In the genomic region with DNA sequence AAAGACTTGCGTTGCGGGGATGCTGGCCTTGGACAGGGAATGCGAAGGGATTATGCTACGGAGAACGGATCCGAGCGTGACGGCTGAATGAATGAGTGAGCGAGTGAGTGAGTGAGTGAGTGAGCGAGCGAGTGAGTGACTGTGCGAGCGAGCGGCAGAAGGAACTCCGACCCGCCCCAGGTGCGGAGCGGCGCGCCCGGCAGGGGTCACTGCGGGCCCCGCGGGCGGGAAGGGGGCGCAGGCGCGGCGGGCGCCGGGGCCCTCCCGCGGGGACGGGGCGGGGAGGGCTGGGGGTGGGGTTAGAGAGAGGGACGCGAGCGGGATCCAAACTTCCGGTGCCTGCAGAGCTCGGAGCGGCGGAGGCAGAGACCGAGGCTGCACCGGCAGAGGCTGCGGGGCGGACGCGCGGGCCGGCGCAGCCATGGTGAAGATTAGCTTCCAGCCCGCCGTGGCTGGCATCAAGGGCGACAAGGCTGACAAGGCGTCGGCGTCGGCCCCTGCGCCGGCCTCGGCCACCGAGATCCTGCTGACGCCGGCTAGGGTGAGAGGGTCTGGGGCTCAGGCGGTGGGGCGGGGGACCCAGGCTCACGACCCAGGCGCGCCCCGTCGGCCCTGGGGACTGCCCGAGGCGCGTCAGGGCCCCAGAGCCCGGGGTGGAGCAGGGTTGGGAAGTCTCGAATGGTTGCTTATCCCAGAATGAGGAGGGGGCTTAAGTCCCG, we compare ENCODE assay signal across 8 cellular contexts. TPM values are rescaled to one million over a fixed set of nuclear protein-coding genes. Genes with fewer than 3 reads are reported as not detected.
DNase-seq lines count a peak whose midpoint lies in the region; ATAC-seq, FAIRE-seq and TF ChIP-seq lines count a peak whose summit lies in the region.

A gene with protein sequence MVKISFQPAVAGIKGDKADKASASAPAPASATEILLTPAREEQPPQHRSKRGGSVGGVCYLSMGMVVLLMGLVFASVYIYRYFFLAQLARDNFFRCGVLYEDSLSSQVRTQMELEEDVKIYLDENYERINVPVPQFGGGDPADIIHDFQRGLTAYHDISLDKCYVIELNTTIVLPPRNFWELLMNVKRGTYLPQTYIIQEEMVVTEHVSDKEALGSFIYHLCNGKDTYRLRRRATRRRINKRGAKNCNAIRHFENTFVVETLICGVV (plus strand): TSS at position 338 of the 719 bp plus-strand sequence. CDS start 84 bp downstream, at position 422.

- no peaks in the 10 kb centered on the region for H3K9me3 ChIP-seq in stomach smooth muscle (ENCODE audit: control insufficient read depth in 2 of 2, low read length in 2 of 2)

- H3K9me3 Mint-ChIP-seq in CD14-positive monocyte, result peaks cover 0 to 11% (median 0%) of the 10 kb centered on the region in 7 donors
- H3K9me3 Mint-ChIP-seq in nephron, result no peaks in the 10 kb centered on the region

- peak; percentile 74 for ATAC-seq in HG03442 (IDR thresholded peaks at IDR 0.05; ENCODE audit: unreplicated experiment)

- H3K27ac Mint-ChIP-seq in CD14-positive monocyte (peak within 1 kb of the TSS in 3 of 7 donors; percentile 68 to 79 (median 75)), nephron (peak within 1 kb of the TSS; percentile 94 to 100 (median 95))

- FAIRE-seq in GM19239 (lab: Jason Lieb, UNC), result peak; percentile 83

- H3K36me3 Mint-ChIP-seq in CD14-positive monocyte (peaks cover 3 to 4% of the 10 kb centered on the region in 2 donors), nephron (ENCODE audit: low read depth) (no peaks in the 10 kb centered on the region)

- no peak within 1 kb of the TSS for H3K27ac ChIP-seq in stomach smooth muscle (ENCODE audit: low read length)

- H3K4me3 ChIP-seq in fibroblast of mammary gland (ENCODE audit: control insufficient read depth, low read depth, low read length) (peak within 1 kb of the TSS; percentile 55), stomach smooth muscle (ENCODE audit: low read length in 2 of 2) (peak within 1 kb of the TSS; percentile 73 to 81)

- peaks cover 30% of the 10 kb centered on the region for H3K4me1 ChIP-seq in stomach smooth muscle (ENCODE audit: control insufficient read depth, insufficient read depth, low read length)

- TF ChIP-seq CTCF in CD14-positive monocyte (IDR thresholded peaks at IDR 0.05) (peak; percentile 54), fibroblast of mammary gland (conservative IDR thresholded peaks at IDR 0.05; ENCODE audit: control insufficient read depth, insufficient read depth, low read depth, low read length) (peak; percentile 2), nephron (IDR thresholded peaks at IDR 0.05; ENCODE audit: unreplicated experiment in 3 of 3) (peak; percentile 43 to 45 (median 43))

- H3K4me3 Mint-ChIP-seq in CD14-positive monocyte (peak within 1 kb of the TSS; percentile 82 to 99), nephron (peak within 1 kb of the TSS; percentile 90 to 97 (median 91))

- H3K27me3 ChIP-seq in stomach smooth muscle (ENCODE audit: control insufficient read depth in 1 of 2, insufficient read depth in 2 of 2, low read length in 2 of 2), result no peaks in the 10 kb centered on the region

- peaks cover 44 to 58% (median 50%) of the 10 kb centered on the region in 3 donors for H3K27me3 Mint-ChIP-seq in CD14-positive monocyte (ENCODE audit: low read depth in 3 of 3)
- peaks cover 9% of the 10 kb centered on the region for H3K27me3 Mint-ChIP-seq in nephron (ENCODE audit: low read depth)

- H3K36me3 ChIP-seq in stomach smooth muscle (ENCODE audit: control insufficient read depth in 2 of 2, insufficient read depth in 2 of 2, low read length in 2 of 2), result no peaks in the 10 kb centered on the region

- DNase-seq in CD14-positive monocyte (ENCODE audit: low spot score) (no peak), GM19239 (ENCODE audit: insufficient read length, low spot score) (peak; percentile 86), OCI-M1 (lab: John Stamatoyannopoulos, UW) (peak; percentile 76), fibroblast of mammary gland (ENCODE audit: low read depth) (peak; percentile 40)
- DNase-seq in activated T-helper 1 cell treated with anti-CD3 and anti-CD28 coated beads, Interleukin-2, amount 50 U/mL, for 16 hours (ENCODE audit: low read depth in 1 of 2, low spot score in 1 of 2), result peak; percentile 42 to 67

- H3K4me1 Mint-ChIP-seq in CD14-positive monocyte (peaks cover 43% of the 10 kb centered on the region), nephron (peaks cover 42% of the 10 kb centered on the region)

- peak within 1 kb of the TSS; percentile 60 to 62 for H3K9ac ChIP-seq in stomach smooth muscle (ENCODE audit: low read length in 2 of 2)

- intact Hi-C loops in CD14-positive monocyte (cut with micrococcal nuclease), result no loop called here

RNA-seq across cellular contexts. Expression of the gene that starts here (rescaled TPM):
- polyA plus RNA-seq in CD14-positive monocyte, result 1 to 10 TPM; 2.9 to 3.2 TPM

Comparison
In these comparisons a context has a peak if more than half of its experiments do, and no peak if none do; other contexts are left out.
1. CTCF ChIP-seq: peak in every context shown above with its lines; median percentile 54 in CD14-positive monocyte; 43 in nephron; 2 in fibroblast of mammary gland.